In the genomic region with DNA sequence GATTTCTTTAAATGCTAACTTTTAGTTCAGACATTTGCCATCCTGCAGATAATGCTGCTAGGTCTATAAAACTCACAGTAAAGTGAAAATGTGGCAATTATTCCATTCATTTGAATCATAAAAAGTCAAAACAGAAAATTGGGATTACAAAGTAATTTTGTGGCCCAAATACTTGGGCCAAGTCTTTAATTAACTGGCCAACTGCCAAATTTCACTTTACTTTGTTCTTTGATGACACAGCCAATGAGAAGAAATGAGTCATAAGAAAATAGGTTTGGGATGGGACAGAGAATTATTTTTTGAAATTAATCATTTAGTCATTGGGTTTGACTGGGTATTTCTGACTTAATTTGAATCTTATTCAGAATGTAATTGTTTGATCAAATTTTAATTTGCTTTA, we compare ENCODE assay signal across 23 cellular contexts.
DNase-seq lines count a peak whose midpoint lies in the region; ATAC-seq, FAIRE-seq and TF ChIP-seq lines count a peak whose summit lies in the region.
"Had no signal": no experiment of that assay in that cellular context is flagged by ENCODE, and none has a peak within 500 bp of the region (broad histone marks: within the 10 kb centered on the region; RNA-seq: fewer than 3 reads in every experiment).

No MANE protein-coding gene starts in this region.

- TF ChIP-seq CTCF in AG10803 (conservative IDR thresholded peaks at IDR 0.05; ENCODE audit: low read length) (no peak), astrocyte (IDR thresholded peaks at IDR 0.05; ENCODE audit: insufficient read depth, low read depth, low read length) (no peak), WTC11 (IDR thresholded peaks at IDR 0.05) (no peak)

- H3K36me3 Mint-ChIP-seq in astrocyte (ENCODE audit: low read depth, unreplicated experiment) (peaks cover 28% of the 10 kb centered on the region), WTC11 (peaks cover 38% of the 10 kb centered on the region)

- H3K9me3 ChIP-seq in astrocyte (ENCODE audit: insufficient read depth, low read depth, low read length) = no peaks in the 10 kb centered on the region
- no peaks in the 10 kb centered on the region for H3K9me3 ChIP-seq in effector memory CD4-positive, alpha-beta T cell (ENCODE audit: control insufficient read depth, low read length)
- H3K9me3 ChIP-seq: gastroesophageal sphincter, left lung had no signal

- H3K4me3 Mint-ChIP-seq in astrocyte (ENCODE audit: unreplicated experiment) (no peak overlapping the region), WTC11 (no peak overlapping the region)
- H3K4me3 Mint-ChIP-seq: activated CD4-positive, alpha-beta memory T cell treated with anti-CD3 and anti-CD28 coated beads, Interleukin-2, amount 10 ng/mL, durations not matched to agents 7 days and 5 days; activated naive CD4-positive, alpha-beta T cell treated with anti-CD3 and anti-CD28 coated beads, Interleukin-2, amount 50 U/mL, for 24 hours; activated T-cell treated with anti-CD3 and anti-CD28 coated beads, Interleukin-2, amount 50 U/mL, for 24 hours; endodermal cell had no signal

- H3K27me3 ChIP-seq in astrocyte (ENCODE audit: insufficient read depth, low read length) = no peaks in the 10 kb centered on the region
- H3K27me3 ChIP-seq in effector memory CD4-positive, alpha-beta T cell (replicated peaks; ENCODE audit: control insufficient read depth, insufficient read depth, low read length, poor library complexity, severe bottlenecking) = no peaks in the 10 kb centered on the region
- H3K27me3 ChIP-seq: gastroesophageal sphincter, left lung had no signal

- H3K27me3 Mint-ChIP-seq in astrocyte (ENCODE audit: low read depth, unreplicated experiment) (no peaks in the 10 kb centered on the region), WTC11 (ENCODE audit: low read depth) (peaks cover 9% of the 10 kb centered on the region)
- H3K27me3 Mint-ChIP-seq: activated CD4-positive, alpha-beta memory T cell treated with anti-CD3 and anti-CD28 coated beads, Interleukin-2, amount 10 ng/mL, durations not matched to agents 7 days and 5 days; activated naive CD4-positive, alpha-beta T cell treated with anti-CD3 and anti-CD28 coated beads, Interleukin-2, amount 50 U/mL, for 24 hours; activated T-cell treated with anti-CD3 and anti-CD28 coated beads, Interleukin-2, amount 50 U/mL, for 24 hours had no signal

- POLR2A ChIA-PET in WTC11 (lab: Charles Lee) = no interaction called here

- no peaks in the 10 kb centered on the region for H3K79me2 ChIP-seq in astrocyte (ENCODE audit: insufficient read depth, low read length)

- H3K27ac Mint-ChIP-seq in astrocyte (ENCODE audit: unreplicated experiment) (no peak overlapping the region), WTC11 (no peak overlapping the region)
- H3K27ac Mint-ChIP-seq: activated CD4-positive, alpha-beta memory T cell treated with anti-CD3 and anti-CD28 coated beads, Interleukin-2, amount 10 ng/mL, durations not matched to agents 7 days and 5 days; activated T-cell treated with anti-CD3 and anti-CD28 coated beads, Interleukin-2, amount 50 U/mL, for 24 hours had no signal

- H3K4me1 ChIP-seq in astrocyte (ENCODE audit: insufficient read depth, low read length) = peaks cover 4% of the 10 kb centered on the region
- H3K4me1 ChIP-seq in effector memory CD4-positive, alpha-beta T cell (ENCODE audit: control insufficient read depth, insufficient read depth, low read length, poor library complexity, severe bottlenecking) = no peaks in the 10 kb centered on the region
- H3K4me1 ChIP-seq: left lung had no signal

- no peak for FAIRE-seq in astrocyte (lab: Jason Lieb, UNC)
- FAIRE-seq in GM12892 (lab: Jason Lieb, UNC) = no peak
- FAIRE-seq: G401.6, GM12878, urothelium cell line had no signal

- H4K20me1 ChIP-seq in astrocyte (ENCODE audit: insufficient read depth, low read length) = no peaks in the 10 kb centered on the region

- H3K9ac ChIP-seq in astrocyte (ENCODE audit: low read length) = no peak overlapping the region

- H2AFZ ChIP-seq in astrocyte (ENCODE audit: low read depth, low read length) = no peak overlapping the region

- H3K4me1 Mint-ChIP-seq in astrocyte (ENCODE audit: low read depth, unreplicated experiment) = peaks cover 20% of the 10 kb centered on the region
- H3K4me1 Mint-ChIP-seq in WTC11 = peaks cover 14% of the 10 kb centered on the region

- H3K36me3 ChIP-seq in astrocyte (ENCODE audit: insufficient read depth, low read length) = no peaks in the 10 kb centered on the region
- H3K36me3 ChIP-seq in effector memory CD4-positive, alpha-beta T cell (ENCODE audit: control insufficient read depth, insufficient read depth, low read length) = peaks cover 32% of the 10 kb centered on the region

- DNase-seq in AG10803 (ENCODE audit: low read depth) = peak; percentile 25
- peak; percentile 45 for DNase-seq in HT1080 (ENCODE audit: low read depth)
- DNase-seq in astrocyte (ENCODE audit: low read depth) = peak; percentile 43
- peak; percentile 49 for DNase-seq in fibroblast of peridontal ligament (ENCODE audit: extremely low read depth)
- DNase-seq in WTC11 (ENCODE audit: low spot score) = no peak
- DNase-seq in GM12892 (ENCODE audit: insufficient read length) = no peak
- DNase-seq in effector memory CD4-positive, alpha-beta T cell = no peak
- DNase-seq in NCI-H1417 (lab: John Stamatoyannopoulos, UW) = no peak
- DNase-seq: activated CD4-positive, alpha-beta memory T cell treated with anti-CD3 and anti-CD28 coated beads, Interleukin-2, amount 10 ng/mL, durations not matched to agents 7 days and 5 days; activated T-cell treated with anti-CD3 and anti-CD28 coated beads, Interleukin-2, amount 50 U/mL, for 24 hours; left lung; MV-4-11; NCI-H2029; NCI-H524 treated with DMSO at 0.1 percent for 48 hours; occipital lobe; OCI-M1 had no signal

- H3K4me2 ChIP-seq in astrocyte (ENCODE audit: low read length) = no peak overlapping the region

- H3K27ac ChIP-seq in astrocyte (ENCODE audit: low read depth, low read length) = no peak overlapping the region
- no peak overlapping the region for H3K27ac ChIP-seq in effector memory CD4-positive, alpha-beta T cell (ENCODE audit: insufficient read depth, low read length, poor library complexity, severe bottlenecking)
- H3K27ac ChIP-seq: gastroesophageal sphincter, left lung had no signal

- CTCF ChIA-PET in WTC11 (lab: Charles Lee) = interaction anchor here (1.1 kb wide), 1 partner anchor 66 kb away, joined by 4 read pairs; no protein-coding TSS in a partner anchor

- H3K9me3 Mint-ChIP-seq in astrocyte (ENCODE audit: unreplicated experiment) (no peaks in the 10 kb centered on the region), WTC11 (peaks cover 7% of the 10 kb centered on the region)
- H3K9me3 Mint-ChIP-seq: activated naive CD4-positive, alpha-beta T cell treated with anti-CD3 and anti-CD28 coated beads, Interleukin-2, amount 50 U/mL, for 24 hours had no signal

- no peak for ATAC-seq in WTC11
- ATAC-seq: gastroesophageal sphincter, left lung, sciatic nerve had no signal

- H3K4me3 ChIP-seq in AG10803 (ENCODE audit: low read length) (no peak overlapping the region), astrocyte (ENCODE audit: insufficient read depth, low read depth, low read length) (no peak overlapping the region)
- no peak overlapping the region for H3K4me3 ChIP-seq in effector memory CD4-positive, alpha-beta T cell (ENCODE audit: insufficient read depth, low read depth, low read length, poor library complexity, severe bottlenecking)
- H3K4me3 ChIP-seq: gastroesophageal sphincter, GM12878, left lung had no signal

- no peak for TF ChIP-seq POLR2A in GM12892 (IDR thresholded peaks at IDR 0.05; ENCODE audit: low read depth, low read length)

TF ChIP-seq in WTC11, 78 proteins besides CTCF, POLR2A, EP300 and RAD21:
- TF ChIP-seq RORB (CRISPR knock-in tag; IDR thresholded peaks at IDR 0.05) (no peak), ZNF423 (CRISPR knock-in tag; IDR thresholded peaks at IDR 0.05) (no peak)

Comparison
In these comparisons a context has a peak if more than half of its experiments do, and no peak if none do; other contexts are left out.
1. DNase-seq: peak in AG10803 (single experiment), HT1080 (single experiment), astrocyte (single experiment) and fibroblast of peridontal ligament (single experiment); none in WTC11 (single experiment), GM12892 (single experiment), effector memory CD4-positive, alpha-beta T cell (0 of 3) and NCI-H1417 (0 of 3).